In genomic region chr15:62464705-62465104, GRCh38 we compare ENCODE assay signal across 16 cellular contexts.
DNase-seq lines count a peak whose midpoint lies in the region; ATAC-seq and TF ChIP-seq lines count a peak whose summit lies in the region.
"Had no signal": no experiment of that assay in that cellular context is flagged by ENCODE, and none has a peak within 500 bp of the region (broad histone marks: within the 10 kb centered on the region; RNA-seq: fewer than 3 reads in every experiment).

No MANE protein-coding gene starts in this region.

- peak overlapping the region; percentile 38 for H3K4me3 ChIP-seq in AG09309 (ENCODE audit: control insufficient read depth, low read depth, low read length)
- H3K4me3 ChIP-seq in Karpas-422 (ENCODE audit: low read length): no peak overlapping the region
- no peak overlapping the region for H3K4me3 ChIP-seq in mesendoderm (ENCODE audit: low read length)
- H3K4me3 ChIP-seq: prostate gland had no signal

- H3K79me2 ChIP-seq in Karpas-422 (ENCODE audit: low read length): no peaks in the 10 kb centered on the region
- peaks cover 5% of the 10 kb centered on the region for H3K79me2 ChIP-seq in mesendoderm (ENCODE audit: control insufficient read depth, insufficient read depth, low read length)

- no peak overlapping the region for H3K18ac ChIP-seq in mesendoderm (ENCODE audit: low read length)

- no CpG with 5 or more reads among the region's 5 CpGs for WGBS in mesendoderm (ENCODE audit: extremely low coverage, insufficient coverage, low lambda C conversion rate)

- H3K9me3 ChIP-seq in Karpas-422 (ENCODE audit: low read length): no peaks in the 10 kb centered on the region
- H3K9me3 ChIP-seq: prostate gland had no signal

- peaks cover 3% of the 10 kb centered on the region for H3K27me3 Mint-ChIP-seq in nephron progenitor cell (ENCODE audit: low read depth, poor library complexity)

- H4K8ac ChIP-seq in mesendoderm (ENCODE audit: low read depth, low read length): no peak overlapping the region

- no peak overlapping the region for H2AK5ac ChIP-seq in mesendoderm (ENCODE audit: low read length)

- H3K9me3 Mint-ChIP-seq in nephron progenitor cell: no peaks in the 10 kb centered on the region

- H4K20me1 ChIP-seq in Karpas-422 (ENCODE audit: insufficient read depth, low read depth, low read length): 0 out of 2 replicates have a peak, but pooled peaks cover 4% of the 10 kb centered on the region

- H3K27me3 ChIP-seq in Karpas-422 (ENCODE audit: low read length) (no peaks in the 10 kb centered on the region), mesendoderm (ENCODE audit: insufficient read depth, low read length, poor library complexity) (no peaks in the 10 kb centered on the region)

- H3K27ac ChIP-seq in Karpas-422 (ENCODE audit: low read length): no peak overlapping the region
- no peak overlapping the region for H3K27ac ChIP-seq in mesendoderm (ENCODE audit: low read depth, low read length)
- H3K27ac ChIP-seq: prostate gland had no signal

- no peak overlapping the region for H2BK5ac ChIP-seq in mesendoderm (ENCODE audit: low read length)

- no peak overlapping the region for H3K23ac ChIP-seq in mesendoderm (ENCODE audit: low read length)

- no peak overlapping the region for H3K27ac Mint-ChIP-seq in nephron progenitor cell
- H3K27ac Mint-ChIP-seq: B cell had no signal

- H2BK15ac ChIP-seq in mesendoderm (replicated peaks; ENCODE audit: low read depth): no peak overlapping the region

- H3K9ac ChIP-seq in Karpas-422 (ENCODE audit: low read length) (no peak overlapping the region), mesendoderm (ENCODE audit: low read length) (no peak overlapping the region)

- no peak overlapping the region for H3K4ac ChIP-seq in mesendoderm (ENCODE audit: low read depth, low read length)

- TF ChIP-seq CTCF in AG09309 (IDR thresholded peaks at IDR 0.05; ENCODE audit: control insufficient read depth, insufficient read depth, low read depth, low read length, missing control alignments) (no peak), nephron progenitor cell (IDR thresholded peaks at IDR 0.05) (no peak)

- H3K4me3 Mint-ChIP-seq in nephron progenitor cell: no peak overlapping the region
- H3K4me3 Mint-ChIP-seq: B cell had no signal

- H4K5ac ChIP-seq in mesendoderm (ENCODE audit: low read length): no peak overlapping the region

- no peak overlapping the region for H2BK120ac ChIP-seq in mesendoderm (ENCODE audit: low read depth, low read length)

- H3K36me3 Mint-ChIP-seq in nephron progenitor cell (ENCODE audit: low read depth): no peaks in the 10 kb centered on the region

- ATAC-seq in HG03196 (IDR thresholded peaks at IDR 0.05; ENCODE audit: unreplicated experiment): no peak
- ATAC-seq: HCT116 had no signal

- H3K4me2 ChIP-seq in Karpas-422 (ENCODE audit: low read depth, low read length, poor library complexity, severe bottlenecking): no peak overlapping the region
- no peak overlapping the region for H3K4me2 ChIP-seq in mesendoderm (ENCODE audit: low read length)

- H3K4me1 Mint-ChIP-seq in nephron progenitor cell: peaks cover 42% of the 10 kb centered on the region
- H3K4me1 Mint-ChIP-seq: B cell had no signal

- H3K4me1 ChIP-seq in Karpas-422 (ENCODE audit: low read length): no peaks in the 10 kb centered on the region
- H3K4me1 ChIP-seq in mesendoderm (ENCODE audit: control insufficient read depth, low read depth, low read length): peaks cover 11% of the 10 kb centered on the region
- H3K4me1 ChIP-seq: prostate gland had no signal

- no peaks in the 10 kb centered on the region for H3K9me2 ChIP-seq in Karpas-422 (replicated peaks; ENCODE audit: insufficient read depth, low read length)

- DNase-seq in AG09309 (ENCODE audit: low read depth) (no peak), Karpas-422 (peak; percentile 32), dedifferentiated amniotic fluid mesenchymal stem cell (ENCODE audit: extremely low spot score) (peak; percentile 46), mesendoderm (peak; percentile 81), NCI-H524 treated with DMSO at 0.1 percent for 48 hours (lab: John Stamatoyannopoulos, UW) (no peak), T-helper 9 cell (no peak), nephron progenitor cell (no peak)
- DNase-seq: central memory CD4-positive, alpha-beta T cell; DND-41; NCI-H748 treated with DMSO at 0.1 percent for 48 hours; SHP77; stimulated activated CD4-positive, alpha-beta T cell treated with anti-CD3 and anti-CD28 coated beads, Interleukin-1b, Interleukin-23, amount 100 ng/mL, for 48 hours had no signal

- H3K36me3 ChIP-seq in Karpas-422 (ENCODE audit: insufficient read depth, low read length): no peaks in the 10 kb centered on the region
- H3K36me3 ChIP-seq in mesendoderm (ENCODE audit: control insufficient read depth, insufficient read depth, low read length): no peaks in the 10 kb centered on the region
- H3K36me3 ChIP-seq: prostate gland had no signal

- no peak overlapping the region for H3K56ac ChIP-seq in mesendoderm (ENCODE audit: low read length)

- H3K79me1 ChIP-seq in mesendoderm (ENCODE audit: low read length): peaks cover 9% of the 10 kb centered on the region

- no peak overlapping the region for H2AFZ ChIP-seq in Karpas-422 (ENCODE audit: low read length)

Comparison
In these comparisons a context has a peak if more than half of its experiments do, and no peak if none do; other contexts are left out.
1. DNase-seq: peak in Karpas-422 (single experiment), dedifferentiated amniotic fluid mesenchymal stem cell (single experiment) and mesendoderm (single experiment); none in AG09309 (single experiment), NCI-H524 treated with DMSO at 0.1 percent for 48 hours (single experiment), T-helper 9 cell (single experiment) and nephron progenitor cell (single experiment).